24 cellular contexts compared by ENCODE assay signal in the genomic region with DNA sequence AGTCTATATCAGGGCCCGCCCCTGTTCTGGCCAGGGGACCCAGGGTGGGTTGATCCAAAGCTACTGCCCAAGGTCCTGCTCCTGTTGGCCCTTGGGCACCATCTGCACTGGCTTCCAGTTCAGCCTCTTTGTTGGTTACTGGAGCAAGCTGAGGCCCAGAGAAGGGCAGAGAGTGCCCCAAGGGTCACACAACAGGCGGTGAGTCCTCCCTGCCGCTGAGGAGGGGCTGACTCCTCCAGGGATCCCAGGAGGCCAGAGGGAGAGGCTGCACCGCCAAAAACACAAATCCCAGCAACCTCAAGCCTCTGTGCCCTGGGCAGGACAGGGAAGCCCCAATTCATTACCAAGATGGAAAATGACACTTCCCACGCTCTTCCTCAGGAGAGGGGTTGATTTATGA.
"Had no signal": no experiment of that assay in that cellular context is flagged by ENCODE, and none has a peak within 500 bp of the region (broad histone marks: within the 10 kb centered on the region; RNA-seq: fewer than 3 reads in every experiment).

No MANE protein-coding gene starts in this region.

- H3K9ac ChIP-seq: neural progenitor cell had no signal

- H3K4me3 ChIP-seq: heart right ventricle, hepatocyte, left ventricle myocardium inferior, lung, neural progenitor cell, ovary, prostate gland, sigmoid colon, spleen, suprapubic skin, thoracic aorta, tibial nerve, upper lobe of left lung, vagina had no signal

- ATAC-seq: natural killer cell; stimulated activated effector memory CD8-positive, alpha-beta T cell treated with anti-CD3 and anti-CD28 coated beads, Interleukin-12 subunit alpha, Interleukin-12 subunit beta, amount 100 ng/mL, for 72 hours had no signal

- H3K9me3 ChIP-seq: heart right ventricle, left ventricle myocardium inferior, ovary, prostate gland, sigmoid colon, spleen, suprapubic skin, thoracic aorta, tibial nerve, upper lobe of left lung, vagina had no signal

- DNase-seq: heart right ventricle; kidney glomerular epithelial cell; left ventricle myocardium inferior; mesendoderm; naive B cell; natural killer cell; nephron progenitor cell; ovary; retina; sigmoid colon; small intestine; spleen; stimulated activated CD4-positive, alpha-beta T cell treated with anti-CD3 and anti-CD28 coated beads, Interleukin-4, amount 100 ng/mL, for 24 hours; stimulated activated naive CD4-positive, alpha-beta T cell had no signal

- H3K27ac ChIP-seq: heart right ventricle, hepatocyte, left ventricle myocardium inferior, neural progenitor cell, ovary, prostate gland, spleen, suprapubic skin, thoracic aorta, upper lobe of left lung, vagina had no signal

- H3K4me1 ChIP-seq: heart right ventricle, prostate gland, spleen, upper lobe of left lung had no signal

- H3K36me3 ChIP-seq: heart right ventricle, left ventricle myocardium inferior, neural progenitor cell, ovary, prostate gland, sigmoid colon, spleen, suprapubic skin, thoracic aorta, tibial nerve, upper lobe of left lung, vagina had no signal

- H3K27me3 ChIP-seq: heart right ventricle, hepatocyte, ovary, sigmoid colon, spleen, suprapubic skin, tibial nerve, upper lobe of left lung, vagina had no signal
